ENCODE assay signal across 21 cellular contexts in genomic region chr14:100176811-100177327, GRCh38. TPM values are rescaled to one million over a fixed set of nuclear protein-coding genes. Genes with fewer than 3 reads are reported as not detected.
"Had no signal": no experiment of that assay in that cellular context is flagged by ENCODE, and none has a peak within 500 bp of the region (broad histone marks: within the 10 kb centered on the region; RNA-seq: fewer than 3 reads in every experiment).

No MANE protein-coding gene starts in this region.

- DNase-seq: dermis blood vessel endothelial cell; erythroblast; heart right ventricle; hypothalamus; islet precursor cell; mammary epithelial cell; mucosa of descending colon; naive thymus-derived CD8-positive, alpha-beta T cell; posterior cingulate gyrus; sigmoid colon; stimulated activated CD4-positive, alpha-beta T cell treated with anti-CD3 and anti-CD28 coated beads, Interleukin-12 subunit alpha, Interleukin-12 subunit beta, amount 100 ng/mL, for 4 hours; stimulated activated naive CD4-positive, alpha-beta T cell; stomach; substantia nigra had no signal

- H3K9me3 Mint-ChIP-seq: naive thymus-derived CD8-positive, alpha-beta T cell had no signal

- H3K27ac ChIP-seq: heart right ventricle, sigmoid colon, skin epidermis, stomach, thoracic aorta had no signal

- H3K27me3 ChIP-seq: sigmoid colon had no signal

- H3K4me1 ChIP-seq: heart right ventricle, sigmoid colon, stomach had no signal

- H3K4me3 Mint-ChIP-seq: naive thymus-derived CD8-positive, alpha-beta T cell had no signal

- FAIRE-seq: colon, endothelial cell of umbilical vein, frontal cortex had no signal

- H3K4me3 ChIP-seq: heart right ventricle, mucosa of descending colon, sigmoid colon, skin epidermis, stomach, thoracic aorta had no signal

- ATAC-seq: heart right ventricle; left lobe of liver; naive thymus-derived CD8-positive, alpha-beta T cell had no signal

- H3K36me3 Mint-ChIP-seq: naive thymus-derived CD8-positive, alpha-beta T cell had no signal

- H3K9me3 ChIP-seq: heart right ventricle, mucosa of descending colon, sigmoid colon, stomach, thoracic aorta had no signal

- H3K36me3 ChIP-seq: heart right ventricle, sigmoid colon, stomach, thoracic aorta had no signal

RNA-seq across cellular contexts. Expression of gene DEGS2, which starts 17.4 kb away (rescaled TPM):
- total RNA-seq: endothelial cell of umbilical vein, glomerular endothelial cell had no signal
